Comparison of ENCODE assay signal across 13 cellular contexts in genomic region chr10:9709849-9710248, GRCh38.
"Had no signal": no experiment of that assay in that cellular context is flagged by ENCODE, and none has a peak within 500 bp of the region (broad histone marks: within the 10 kb centered on the region; RNA-seq: fewer than 3 reads in every experiment).

No MANE protein-coding gene starts in this region.

- H3K36me3 ChIP-seq: left lung, ovary, spleen had no signal

- H2AFZ ChIP-seq: hepatocyte had no signal

- DNase-seq: activated CD4-positive, alpha-beta T cell treated with anti-CD3 and anti-CD28 coated beads, Interleukin-2, amount 10 ng/mL, durations not matched to agents 24 days and 14 days; activated CD4-positive, CD25-positive, alpha-beta regulatory T cell; activated naive CD8-positive, alpha-beta T cell treated with anti-CD3 and anti-CD28 coated beads, Interleukin-2, amount 10 ng/mL, durations not matched to agents 7 days and 5 days; anterior cingulate cortex; dermis blood vessel endothelial cell; left lung; mammary epithelial cell; ovary; spleen; stimulated activated CD4-positive, alpha-beta T cell treated with anti-CD3 and anti-CD28 coated beads, Interleukin-1b, Interleukin-23, amount 100 ng/mL, for 48 hours had no signal

- H3K4me2 ChIP-seq: hepatocyte had no signal

- ATAC-seq: left lung, sciatic nerve had no signal

- H3K27ac ChIP-seq: epithelial cell of prostate, hepatocyte, left lung, ovary, spleen had no signal

- H3K9me3 ChIP-seq: ovary had no signal

- H3K79me2 ChIP-seq: hepatocyte had no signal

- H3K4me3 ChIP-seq: hepatocyte, left lung, ovary, spleen had no signal

- H3K27me3 ChIP-seq: hepatocyte, left lung, ovary, spleen had no signal

- H3K4me1 ChIP-seq: left lung, spleen had no signal
